In genomic region chr13:92976657-92977056, GRCh38 we compare ENCODE assay signal across 38 cellular contexts.
"Had no signal": no experiment of that assay in that cellular context is flagged by ENCODE, and none has a peak within 500 bp of the region (broad histone marks: within the 10 kb centered on the region; RNA-seq: fewer than 3 reads in every experiment).

No MANE protein-coding gene starts in this region.

- H3K27ac Mint-ChIP-seq: activated B cell treated with CpG ODN at 0.5 μM for 24 hours; activated CD4-positive, alpha-beta memory T cell treated with anti-CD3 and anti-CD28 coated beads for 36 hours; activated CD4-positive, alpha-beta T cell treated with anti-CD3 and anti-CD28 coated beads, Interleukin-2, amount 10 ng/mL, durations not matched to agents 24 days and 14 days; activated CD8-positive, alpha-beta memory T cell treated with anti-CD3 and anti-CD28 coated beads, Interleukin-2, amount 10 ng/mL, durations not matched to agents 7 days and 5 days; activated CD8-positive, alpha-beta T cell treated with anti-CD3 and anti-CD28 coated beads for 36 hours; activated naive CD4-positive, alpha-beta T cell treated with anti-CD3 and anti-CD28 coated beads, Interleukin-2, amount 10 ng/mL, durations not matched to agents 7 days and 5 days; activated naive CD4-positive, alpha-beta T cell treated with anti-CD3 and anti-CD28 coated beads, Interleukin-2, amount 50 U/mL, for 24 hours; activated naive CD8-positive, alpha-beta T cell; activated naive CD8-positive, alpha-beta T cell treated with anti-CD3 and anti-CD28 coated beads, Interleukin-2, amount 10 ng/mL, durations not matched to agents 7 days and 5 days; activated naive CD8-positive, alpha-beta T cell treated with anti-CD3 and anti-CD28 coated beads, Interleukin-2, amount 50 U/mL, for 24 hours; activated T-cell treated with anti-CD3 and anti-CD28 coated beads, Interleukin-2, amount 50 U/mL, for 24 hours; activated T-helper 2 cell treated with anti-CD3 and anti-CD28 coated beads, Interferon-gamma antibody, Interleukin-2, Interleukin-4, amounts not matched to agents 10 μg/mL and 5 μg/mL and 100 μg/mL, durations not matched to agents 14 hours and 24 hours and 36 hours; brain; T-helper 1 cell treated with Interleukin-12 subunit alpha and Interleukin-12 subunit beta and Interleukin-4 antibody, amounts not matched to agents 30 μg/mL and 1 μg/mL, for 36 hours; T-helper 2 cell treated with Interferon-gamma antibody and Interleukin-4, amounts not matched to agents 5 μg/mL and 100 μg/mL, for 36 hours had no signal

- H3K27ac ChIP-seq: ascending aorta, cardiac muscle cell, VCaP had no signal

- H3K4me1 ChIP-seq: ascending aorta had no signal

- H3K4me3 ChIP-seq: ascending aorta, cardiac muscle cell had no signal

- H3K36me3 ChIP-seq: ascending aorta, cardiac muscle cell had no signal

- ATAC-seq: activated CD8-positive, alpha-beta memory T cell treated with anti-CD3 and anti-CD28 coated beads, Interleukin-2, amount 10 ng/mL, durations not matched to agents 7 days and 5 days; activated CD8-positive, alpha-beta T cell treated with anti-CD3 and anti-CD28 coated beads for 36 hours; activated naive CD8-positive, alpha-beta T cell treated with anti-CD3 and anti-CD28 coated beads, Interleukin-2, amount 50 U/mL, for 24 hours had no signal

- FAIRE-seq: bronchial epithelial cell, TTC549 had no signal

- H3K9me3 ChIP-seq: ascending aorta had no signal

- H3K9me3 Mint-ChIP-seq: activated CD4-positive, alpha-beta memory T cell treated with anti-CD3 and anti-CD28 coated beads for 36 hours; activated CD4-positive, alpha-beta T cell treated with anti-CD3 and anti-CD28 coated beads, Interleukin-2, amount 10 ng/mL, durations not matched to agents 24 days and 14 days; activated naive CD4-positive, alpha-beta T cell treated with anti-CD3 and anti-CD28 coated beads, Interleukin-2, amount 10 ng/mL, durations not matched to agents 7 days and 5 days; activated naive CD8-positive, alpha-beta T cell treated with anti-CD3 and anti-CD28 coated beads, Interleukin-2, amount 10 ng/mL, durations not matched to agents 7 days and 5 days; brain; central memory CD8-positive, alpha-beta T cell had no signal

- H3K4me3 Mint-ChIP-seq: activated B cell treated with CpG ODN at 0.5 μM for 24 hours; activated CD4-positive, alpha-beta memory T cell treated with anti-CD3 and anti-CD28 coated beads for 36 hours; activated CD4-positive, alpha-beta T cell treated with anti-CD3 and anti-CD28 coated beads, Interleukin-2, amount 10 ng/mL, durations not matched to agents 24 days and 14 days; activated CD8-positive, alpha-beta memory T cell treated with anti-CD3 and anti-CD28 coated beads, Interleukin-2, amount 10 ng/mL, durations not matched to agents 7 days and 5 days; activated CD8-positive, alpha-beta T cell treated with anti-CD3 and anti-CD28 coated beads for 36 hours; activated naive CD4-positive, alpha-beta T cell treated with anti-CD3 and anti-CD28 coated beads, Interleukin-2, amount 10 ng/mL, durations not matched to agents 7 days and 5 days; activated naive CD4-positive, alpha-beta T cell treated with anti-CD3 and anti-CD28 coated beads, Interleukin-2, amount 50 U/mL, for 24 hours; activated naive CD8-positive, alpha-beta T cell; activated naive CD8-positive, alpha-beta T cell treated with anti-CD3 and anti-CD28 coated beads, Interleukin-2, amount 10 ng/mL, durations not matched to agents 7 days and 5 days; activated naive CD8-positive, alpha-beta T cell treated with anti-CD3 and anti-CD28 coated beads, Interleukin-2, amount 50 U/mL, for 24 hours; activated T-cell treated with anti-CD3 and anti-CD28 coated beads, Interleukin-2, amount 50 U/mL, for 24 hours; brain; central memory CD8-positive, alpha-beta T cell; T-helper 1 cell treated with Interleukin-12 subunit alpha and Interleukin-12 subunit beta and Interleukin-4 antibody, amounts not matched to agents 30 μg/mL and 1 μg/mL, for 36 hours; T-helper 2 cell treated with Interferon-gamma antibody and Interleukin-4, amounts not matched to agents 5 μg/mL and 100 μg/mL, for 36 hours had no signal

- H3K4me1 Mint-ChIP-seq: activated B cell treated with CpG ODN at 0.5 μM for 24 hours; activated CD4-positive, alpha-beta T cell treated with anti-CD3 and anti-CD28 coated beads, Interleukin-2, amount 10 ng/mL, durations not matched to agents 24 days and 14 days; activated CD8-positive, alpha-beta memory T cell treated with anti-CD3 and anti-CD28 coated beads, Interleukin-2, amount 10 ng/mL, durations not matched to agents 7 days and 5 days; activated naive CD4-positive, alpha-beta T cell treated with anti-CD3 and anti-CD28 coated beads, Interleukin-2, amount 10 ng/mL, durations not matched to agents 7 days and 5 days; activated naive CD4-positive, alpha-beta T cell treated with anti-CD3 and anti-CD28 coated beads, Interleukin-2, amount 50 U/mL, for 24 hours; activated naive CD8-positive, alpha-beta T cell treated with anti-CD3 and anti-CD28 coated beads, Interleukin-2, amount 10 ng/mL, durations not matched to agents 7 days and 5 days; activated naive CD8-positive, alpha-beta T cell treated with anti-CD3 and anti-CD28 coated beads, Interleukin-2, amount 50 U/mL, for 24 hours; brain; central memory CD8-positive, alpha-beta T cell had no signal

- H3K36me3 Mint-ChIP-seq: activated CD4-positive, alpha-beta memory T cell treated with anti-CD3 and anti-CD28 coated beads for 36 hours; activated CD8-positive, alpha-beta memory T cell treated with anti-CD3 and anti-CD28 coated beads, Interleukin-2, amount 10 ng/mL, durations not matched to agents 7 days and 5 days; activated naive CD4-positive, alpha-beta T cell treated with anti-CD3 and anti-CD28 coated beads, Interleukin-2, amount 10 ng/mL, durations not matched to agents 7 days and 5 days; activated naive CD4-positive, alpha-beta T cell treated with anti-CD3 and anti-CD28 coated beads, Interleukin-2, amount 50 U/mL, for 24 hours; activated naive CD8-positive, alpha-beta T cell; activated naive CD8-positive, alpha-beta T cell treated with anti-CD3 and anti-CD28 coated beads, Interleukin-2, amount 10 ng/mL, durations not matched to agents 7 days and 5 days; brain had no signal

- DNase-seq: activated B cell treated with CpG ODN at 0.5 μM for 24 hours; activated CD4-positive, alpha-beta memory T cell treated with anti-CD3 and anti-CD28 coated beads for 36 hours; activated CD4-positive, alpha-beta T cell treated with anti-CD3 and anti-CD28 coated beads for 4 hours; activated CD4-positive, alpha-beta T cell treated with anti-CD3 and anti-CD28 coated beads, Interleukin-2, amount 10 ng/mL, durations not matched to agents 24 days and 14 days; activated CD4-positive, alpha-beta T cell treated with anti-CD3 and anti-CD28 coated beads, Interleukin-2, amount 50 U/mL, for 1 hour; activated CD4-positive, alpha-beta T cell treated with anti-CD3 and anti-CD28 coated beads, Interleukin-2, amount 50 U/mL, for 4 hours; activated CD4-positive, CD25-positive, alpha-beta regulatory T cell treated with anti-CD3 and anti-CD28 coated beads, Interleukin-2, amount 50 U/mL, for 72 hours; activated CD8-positive, alpha-beta memory T cell treated with anti-CD3 and anti-CD28 coated beads for 24 hours; activated CD8-positive, alpha-beta memory T cell treated with anti-CD3 and anti-CD28 coated beads, Interleukin-2, amount 10 ng/mL, durations not matched to agents 7 days and 5 days; activated CD8-positive, alpha-beta memory T cell treated with anti-CD3 and anti-CD28 coated beads, Interleukin-2, amount 50 U/mL, for 48 hours; activated CD8-positive, alpha-beta T cell treated with anti-CD3 and anti-CD28 coated beads for 36 hours; activated effector memory CD4-positive, alpha-beta T cell treated with Interleukin-2 at 50 U/mL for 16 hours; activated gamma-delta T cell; activated naive CD4-positive, alpha-beta T cell treated with anti-CD3 and anti-CD28 coated beads, Interleukin-2, amount 10 ng/mL, durations not matched to agents 7 days and 5 days; activated naive CD4-positive, alpha-beta T cell treated with Interleukin-2 at 50 U/mL for 16 hours; activated naive CD8-positive, alpha-beta T cell treated with anti-CD3 and anti-CD28 coated beads, Interleukin-2, amount 10 ng/mL, durations not matched to agents 7 days and 5 days; activated naive CD8-positive, alpha-beta T cell treated with anti-CD3 and anti-CD28 coated beads, Interleukin-2, amount 50 U/mL, for 24 hours; activated T-cell treated with anti-CD3 and anti-CD28 coated beads, Interleukin-2, amount 50 U/mL, for 24 hours; activated T-cell treated with anti-CD3 and anti-CD28 coated beads, Interleukin-2, amount 50 U/mL, for 48 hours; amygdala; anterior cingulate cortex; caudate nucleus; cerebellar nuclear complex; T-helper 1 cell; T-helper 2 cell; T-helper 9 cell had no signal

- H3K27me3 Mint-ChIP-seq: activated B cell treated with CpG ODN at 0.5 μM for 24 hours; activated CD4-positive, alpha-beta memory T cell treated with anti-CD3 and anti-CD28 coated beads for 36 hours; activated CD4-positive, alpha-beta T cell treated with anti-CD3 and anti-CD28 coated beads, Interleukin-2, amount 10 ng/mL, durations not matched to agents 24 days and 14 days; activated CD8-positive, alpha-beta memory T cell treated with anti-CD3 and anti-CD28 coated beads, Interleukin-2, amount 10 ng/mL, durations not matched to agents 7 days and 5 days; activated CD8-positive, alpha-beta T cell treated with anti-CD3 and anti-CD28 coated beads for 36 hours; activated naive CD4-positive, alpha-beta T cell treated with anti-CD3 and anti-CD28 coated beads, Interleukin-2, amount 10 ng/mL, durations not matched to agents 7 days and 5 days; activated naive CD4-positive, alpha-beta T cell treated with anti-CD3 and anti-CD28 coated beads, Interleukin-2, amount 50 U/mL, for 24 hours; activated naive CD8-positive, alpha-beta T cell; activated naive CD8-positive, alpha-beta T cell treated with anti-CD3 and anti-CD28 coated beads, Interleukin-2, amount 10 ng/mL, durations not matched to agents 7 days and 5 days; activated naive CD8-positive, alpha-beta T cell treated with anti-CD3 and anti-CD28 coated beads, Interleukin-2, amount 50 U/mL, for 24 hours; activated T-cell treated with anti-CD3 and anti-CD28 coated beads, Interleukin-2, amount 50 U/mL, for 24 hours; brain; central memory CD8-positive, alpha-beta T cell had no signal

- H3K27me3 ChIP-seq: ascending aorta, cardiac muscle cell had no signal
